Comparison of ENCODE assay signal across 27 cellular contexts in the genomic region with DNA sequence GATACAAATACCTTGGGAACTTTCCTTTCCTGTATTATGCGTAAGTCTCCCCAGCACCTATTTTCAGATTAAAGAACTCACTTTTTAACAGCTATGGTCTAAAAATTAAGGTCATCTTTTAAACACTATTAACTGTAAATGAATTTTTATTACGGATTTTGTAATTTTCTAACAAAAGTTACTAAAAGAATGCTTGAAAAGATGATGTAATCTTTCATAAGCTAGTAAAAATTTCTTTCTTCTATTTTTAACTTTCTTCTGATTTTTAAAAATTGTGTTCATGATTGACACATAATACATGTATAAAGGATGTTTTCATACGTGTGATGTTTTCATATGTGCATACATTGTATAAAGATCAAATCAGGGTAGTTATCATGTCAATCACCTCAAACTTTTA.
"Had no signal": no experiment of that assay in that cellular context is flagged by ENCODE, and none has a peak within 500 bp of the region (broad histone marks: within the 10 kb centered on the region; RNA-seq: fewer than 3 reads in every experiment).

No MANE protein-coding gene starts in this region.

- ATAC-seq: effector memory CD8-positive, alpha-beta T cell; esophagus mucosa; gastrocnemius medialis; heart right ventricle; left cardiac atrium; left lung; left ventricle myocardium superior; lower lobe of right lung; mucosa of descending colon had no signal

- H3K9me3 ChIP-seq: esophagus squamous epithelium, gastrocnemius medialis, left lung, lower lobe of right lung had no signal

- H3K27me3 Mint-ChIP-seq: effector memory CD8-positive, alpha-beta T cell; naive B cell had no signal

- FAIRE-seq: endometrium, islet of Langerhans, keratinocyte had no signal

- H3K27ac Mint-ChIP-seq: dendritic cell treated with granulocyte-macrophage colony-stimulating factor and Interleukin-4, amounts not matched to agents 40 ng/mL and 50 ng/mL, for 4 days; effector memory CD8-positive, alpha-beta T cell; endodermal cell; naive B cell had no signal

- DNase-seq: cortex of kidney; effector CD8-positive, alpha-beta T cell; effector memory CD8-positive, alpha-beta T cell; endodermal cell; erythroblast; esophagus squamous epithelium; foreskin fibroblast; foreskin melanocyte; gastrocnemius medialis; glutamatergic neuron; head of caudate nucleus; heart right ventricle; hippocampal formation; left cardiac atrium; left lung; left ventricle myocardium superior; lower lobe of right lung; mesenchymal stem cell; mucosa of descending colon; naive B cell had no signal

- H3K27ac ChIP-seq: epithelial cell of prostate, esophagus squamous epithelium, gastrocnemius medialis, heart right ventricle, left lung, lower lobe of right lung had no signal

- H3K4me3 Mint-ChIP-seq: dendritic cell treated with granulocyte-macrophage colony-stimulating factor and Interleukin-4, amounts not matched to agents 40 ng/mL and 50 ng/mL, for 4 days; effector memory CD8-positive, alpha-beta T cell; endodermal cell; mesothelial cell of epicardium; naive B cell had no signal

- H3K4me1 ChIP-seq: esophagus squamous epithelium, gastrocnemius medialis, heart right ventricle, left lung, lower lobe of right lung had no signal

- H3K4me3 ChIP-seq: esophagus squamous epithelium, gastrocnemius medialis, heart right ventricle, left lung, lower lobe of right lung, mucosa of descending colon had no signal

- H3K36me3 ChIP-seq: esophagus squamous epithelium, gastrocnemius medialis, heart right ventricle, left lung, lower lobe of right lung had no signal

- H3K36me3 Mint-ChIP-seq: naive B cell had no signal

- H3K27me3 ChIP-seq: esophagus squamous epithelium, gastrocnemius medialis, heart right ventricle, left lung had no signal

- H3K4me1 Mint-ChIP-seq: naive B cell had no signal
